ENCODE assay signal across 23 cellular contexts in genomic region chr6:143394351-143394750, GRCh38.
"Had no signal": no experiment of that assay in that cellular context is flagged by ENCODE, and none has a peak within 500 bp of the region (broad histone marks: within the 10 kb centered on the region; RNA-seq: fewer than 3 reads in every experiment).

No MANE protein-coding gene starts in this region.

- H3K27me3 ChIP-seq: adrenal gland, ascending aorta, esophagus squamous epithelium, heart left ventricle, testis, uterus had no signal

- ATAC-seq: activated T-helper 17 cell treated with anti-CD3 and anti-CD28 coated beads, Interleukin-2, amount 50 U/mL, for 72 hours; heart left ventricle; left cardiac atrium; sciatic nerve; WTC11 had no signal

- H3K4me3 Mint-ChIP-seq: activated naive CD8-positive, alpha-beta T cell; activated T-helper 17 cell treated with anti-CD3 and anti-CD28 coated beads, Interleukin-2, amount 50 U/mL, for 72 hours; endodermal cell; memory B cell; WTC11 had no signal

- H3K27me3 Mint-ChIP-seq: activated T-helper 17 cell treated with anti-CD3 and anti-CD28 coated beads, Interleukin-2, amount 50 U/mL, for 72 hours had no signal

- H3K9me3 Mint-ChIP-seq: activated T-helper 17 cell treated with anti-CD3 and anti-CD28 coated beads, Interleukin-2, amount 50 U/mL, for 72 hours; endodermal cell; memory B cell had no signal

- H3K4me1 Mint-ChIP-seq: activated T-helper 17 cell treated with anti-CD3 and anti-CD28 coated beads, Interleukin-2, amount 50 U/mL, for 72 hours; memory B cell had no signal

- H3K27ac ChIP-seq: adrenal gland, coronary artery, esophagus squamous epithelium, heart left ventricle, testis, uterus had no signal

- H3K36me3 ChIP-seq: adrenal gland, ascending aorta, esophagus squamous epithelium, heart left ventricle, uterus had no signal

- DNase-seq: activated naive CD4-positive, alpha-beta T cell; activated T-cell treated with anti-CD3 and anti-CD28 coated beads, Interleukin-2, amount 50 U/mL, for 1 hour; adrenal gland; cerebellar nuclear complex; endodermal cell; esophagus squamous epithelium; heart left ventricle; left cardiac atrium; posterior cingulate gyrus; stimulated activated CD4-positive, alpha-beta T cell treated with anti-CD3 and anti-CD28 coated beads, Interleukin-2, amount 100 ng/mL, for 48 hours; stimulated activated CD8-positive, alpha-beta memory T cell treated with anti-CD3 and anti-CD28 coated beads, Interleukin-4, amount 100 ng/mL, for 48 hours; stimulated activated naive CD4-positive, alpha-beta T cell; T-helper 9 cell; testis; trophoblast cell; uterus had no signal

- H3K4me3 ChIP-seq: adrenal gland, ascending aorta, coronary artery, esophagus squamous epithelium, heart left ventricle, testis, uterus had no signal

- H3K4me1 ChIP-seq: adrenal gland, testis, uterus had no signal

- H3K36me3 Mint-ChIP-seq: activated naive CD8-positive, alpha-beta T cell; memory B cell; WTC11 had no signal

- H3K27ac Mint-ChIP-seq: activated naive CD8-positive, alpha-beta T cell; activated T-helper 17 cell treated with anti-CD3 and anti-CD28 coated beads, Interleukin-2, amount 50 U/mL, for 72 hours; endodermal cell; memory B cell; WTC11 had no signal

- H3K9me3 ChIP-seq: adrenal gland, ascending aorta, esophagus squamous epithelium, heart left ventricle, testis, uterus had no signal
